1 cellular context compared by ENCODE assay signal in the genomic region with DNA sequence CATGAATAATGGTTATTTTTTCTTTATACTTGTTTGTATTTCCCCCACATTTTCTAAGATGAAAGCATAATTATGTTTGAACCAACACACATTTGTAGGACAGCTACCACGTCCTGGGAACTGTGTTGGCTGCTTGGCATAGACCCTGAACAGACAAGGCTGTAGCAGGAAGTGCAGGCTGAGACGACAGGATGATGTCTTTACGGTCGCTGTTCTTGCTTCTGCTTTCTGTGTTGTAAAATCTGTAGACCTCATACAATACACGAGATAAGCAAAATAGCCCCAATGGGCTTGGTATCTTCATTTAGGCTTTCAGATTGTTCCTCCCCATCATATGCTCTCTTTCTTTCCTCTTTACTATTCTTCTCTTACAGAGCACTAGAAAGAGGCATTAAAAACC.
TF ChIP-seq lines count a peak whose summit lies in the region.

No MANE protein-coding gene starts in this region.

TF ChIP-seq in GM12878, 131 proteins besides CTCF, POLR2A, EP300 and RAD21:
- peak; percentile 21; the same call in 1 of the 2 replicates for TF ChIP-seq SPI1 (IDR thresholded peaks at IDR 0.05; ENCODE audit: borderline replicate concordance, insufficient read depth, low read depth, low read length)
- no peak for TF ChIP-seq TARDBP (IDR thresholded peaks at IDR 0.05; ENCODE audit: borderline replicate concordance)
